8 cellular contexts compared by ENCODE assay signal in the genomic region with DNA sequence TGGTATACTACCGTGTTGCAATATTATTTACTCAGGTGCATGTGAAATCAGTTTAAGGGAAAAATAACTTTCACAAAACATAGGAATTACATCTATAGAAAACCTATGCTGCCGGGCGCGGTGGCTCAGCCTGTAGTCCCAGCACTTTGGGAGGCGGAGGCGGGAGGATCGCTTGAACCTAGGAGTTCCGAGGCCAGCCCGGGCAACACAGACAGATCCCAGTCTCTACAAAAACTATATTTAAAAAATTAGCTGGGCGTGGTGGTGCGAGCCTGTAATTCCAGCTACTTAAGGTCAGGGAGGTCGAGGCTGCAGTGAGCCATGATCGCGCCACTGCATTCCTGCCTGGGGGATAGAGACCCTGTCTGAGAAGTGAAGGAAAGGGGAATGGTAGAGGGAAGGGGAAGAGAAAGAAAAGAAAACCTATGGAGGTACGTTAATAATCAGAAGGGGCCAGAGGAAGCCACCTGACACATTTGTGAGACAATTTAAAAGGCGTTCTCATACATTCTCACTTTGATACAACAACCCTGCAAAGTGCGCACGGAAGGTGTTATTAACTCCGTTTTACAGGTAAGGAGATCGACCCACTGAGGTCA. TPM values are rescaled to one million over a fixed set of nuclear protein-coding genes. Genes with fewer than 3 reads are reported as not detected.
DNase-seq lines count a peak whose midpoint lies in the region; ATAC-seq lines count a peak whose summit lies in the region.

No MANE protein-coding gene starts in this region.

- H3K27ac ChIP-seq in caudate nucleus (ENCODE audit: low read depth, low read length) (peak overlapping the region; percentile 73), mesendoderm (ENCODE audit: low read depth, low read length) (no peak overlapping the region), aorta (ENCODE audit: low read depth in 1 of 2, low read length in 2 of 2) (peak overlapping the region in 1 of 2 donors; percentile 24)

- H4K5ac ChIP-seq in mesendoderm (ENCODE audit: low read length): no peak overlapping the region

- no peak overlapping the region for H3K18ac ChIP-seq in mesendoderm (ENCODE audit: low read length)

- peak; percentile 13 for ATAC-seq in Right ventricle myocardium superior (ENCODE audit: poor library complexity)
- peak; percentile 23 for ATAC-seq in aorta (ENCODE audit: low FRiP score)
- ATAC-seq in GM18867 (IDR thresholded peaks at IDR 0.05; ENCODE audit: unreplicated experiment): no peak

- no peak for DNase-seq in Right ventricle myocardium superior
- no peak for DNase-seq in cardiac septum (ENCODE audit: low spot score)
- peak in 5 of 61 donors; percentile 0 to 18 (median 14) for DNase-seq in caudate nucleus (lab: John Stamatoyannopoulos, UW)
- DNase-seq in mesendoderm: no peak
- DNase-seq in aorta: peak in 1 of 2 donors; percentile 78
- no peak for DNase-seq in A172 (ENCODE audit: low spot score)
- no peak for DNase-seq in D341Med (ENCODE audit: low spot score)

- no peak overlapping the region for H4K8ac ChIP-seq in mesendoderm (ENCODE audit: low read depth, low read length)

- H3K4me2 ChIP-seq in mesendoderm (ENCODE audit: low read length): peak overlapping the region; percentile 44

- no peak overlapping the region for H2BK5ac ChIP-seq in mesendoderm (ENCODE audit: low read length)

- no peaks in the 10 kb centered on the region for H3K79me1 ChIP-seq in mesendoderm (ENCODE audit: low read length)

- no peak overlapping the region for H2AK5ac ChIP-seq in mesendoderm (ENCODE audit: low read length)

- H3K4me3 ChIP-seq in mesendoderm (ENCODE audit: low read length) (peak overlapping the region; percentile 13), aorta (ENCODE audit: low read length in 2 of 2) (peak overlapping the region; percentile 69 to 70)

- H3K4me1 ChIP-seq in mesendoderm (ENCODE audit: control insufficient read depth, low read depth, low read length) (no peaks in the 10 kb centered on the region), aorta (ENCODE audit: control insufficient read depth in 1 of 2, insufficient read depth in 2 of 2, low read length in 2 of 2) (no peaks in the 10 kb centered on the region)

- H2BK120ac ChIP-seq in mesendoderm (ENCODE audit: low read depth, low read length): no peak overlapping the region

- peak overlapping the region; percentile 62 for H3K9ac ChIP-seq in mesendoderm (ENCODE audit: low read length)

- H3K36me3 ChIP-seq in mesendoderm (ENCODE audit: control insufficient read depth, insufficient read depth, low read length): no peaks in the 10 kb centered on the region
- H3K36me3 ChIP-seq in aorta (ENCODE audit: control insufficient read depth in 1 of 2, insufficient read depth in 2 of 2, low read length in 1 of 2): peaks cover 0 to 5% of the 10 kb centered on the region in 2 donors

- H3K27me3 ChIP-seq in mesendoderm (ENCODE audit: insufficient read depth, low read length, poor library complexity) (peaks cover 5% of the 10 kb centered on the region), aorta (ENCODE audit: control insufficient read depth in 1 of 2, insufficient read depth in 2 of 2, low read length in 1 of 2) (no peaks in the 10 kb centered on the region)

- H3K4ac ChIP-seq in mesendoderm (ENCODE audit: low read depth, low read length): no peak overlapping the region

- no peaks in the 10 kb centered on the region for H3K9me3 ChIP-seq in aorta (ENCODE audit: control insufficient read depth, low read length)

- no peak overlapping the region for H2BK15ac ChIP-seq in mesendoderm (replicated peaks; ENCODE audit: low read depth)

- intact Hi-C loops in Right ventricle myocardium superior (cut with DNase I) (loop anchor here (2.0 kb wide), 1 partner anchor 26 kb away; a partner anchor contains a TSS), cardiac septum (cut with DNase I) (loop anchor here (5.0 kb wide), 1 partner anchor 54 kb away; a partner anchor contains a TSS), aorta (cut with DNase I) (no loop called here)

- peak overlapping the region; percentile 85 for H3K56ac ChIP-seq in mesendoderm (ENCODE audit: low read length)

- no peak overlapping the region for H3K23ac ChIP-seq in mesendoderm (ENCODE audit: low read length)

- WGBS in mesendoderm (ENCODE audit: extremely low coverage, insufficient coverage, low lambda C conversion rate): no CpG with 5 or more reads among the region's 20 CpGs
- WGBS in aorta, 2 donors: 24 to 30% methylated on average over 20 of the region's 20 CpGs

- H3K79me2 ChIP-seq in mesendoderm (ENCODE audit: control insufficient read depth, insufficient read depth, low read length): no peaks in the 10 kb centered on the region

RNA-seq across cellular contexts. Expression of a gene that starts 0.5 kb away (rescaled TPM):
- total RNA-seq in Right ventricle myocardium superior: 9.4 TPM
- 9.3 TPM for total RNA-seq in cardiac septum
- 2.0 TPM for polyA plus RNA-seq in mesendoderm (2013, experiment 1 of 2)
- 2.4 TPM for polyA plus RNA-seq in mesendoderm (2013, experiment 2 of 2)
- 10 to 100 TPM; 24.1 to 24.5 TPM for total RNA-seq in aorta
- 10 to 100 TPM; 13.8 to 28.9 TPM for polyA plus RNA-seq in aorta
- total RNA-seq in A172 (2014; rRNA removed; shearing (Covaris generic)): 23.4 and 39.2 TPM in 2 replicates

RNA-seq across cellular contexts. Expression of a gene that starts 27.1 kb away (rescaled TPM):
- total RNA-seq in Right ventricle myocardium superior (19.5 TPM), cardiac septum (34.6 TPM), aorta (10 to 100 TPM; 40.6 to 43.7 TPM)
- polyA plus RNA-seq in mesendoderm (2013, experiment 1 of 2): 7.3 TPM
- polyA plus RNA-seq in mesendoderm (2013, experiment 2 of 2): 6.9 TPM
- polyA plus RNA-seq in aorta: 1 to 10 TPM; 4.0 to 9.3 TPM
- total RNA-seq in A172 (2014; rRNA removed; shearing (Covaris generic)): 26.4 and 30.7 TPM in 2 replicates

RNA-seq across cellular contexts. Expression of a gene that starts 52.3 kb away (rescaled TPM):
- total RNA-seq in Right ventricle myocardium superior: 47.7 TPM
- total RNA-seq in cardiac septum: 56.6 TPM
- 22.3 TPM for polyA plus RNA-seq in mesendoderm (2013, experiment 1 of 2)
- 22.7 TPM for polyA plus RNA-seq in mesendoderm (2013, experiment 2 of 2)
- 10 to 100 TPM; 60.7 to 68.7 TPM for total RNA-seq in aorta
- polyA plus RNA-seq in aorta: 10 to 100 TPM; 82.8 to 90.3 TPM
- 90.6 and 92.1 TPM in 2 replicates for total RNA-seq in A172 (2014; rRNA removed; shearing (Covaris generic))

Comparison
In these comparisons a context has a peak if more than half of its experiments do, and no peak if none do; other contexts are left out.
1. intact Hi-C loops: an anchor here in Right ventricle myocardium superior (2.0 kb wide) and cardiac septum (5.0 kb wide); none called in aorta.